24 cellular contexts compared by ENCODE assay signal in genomic region chr7:4785371-4785770, GRCh38. TPM values are rescaled to one million over a fixed set of nuclear protein-coding genes. Genes with fewer than 3 reads are reported as not detected.
DNase-seq lines count a peak whose midpoint lies in the region; ATAC-seq, FAIRE-seq and TF ChIP-seq lines count a peak whose summit lies in the region.
"Had no signal": no experiment of that assay in that cellular context is flagged by ENCODE, and none has a peak within 500 bp of the region (broad histone marks: within the 10 kb centered on the region; RNA-seq: fewer than 3 reads in every experiment).

No MANE protein-coding gene starts in this region.

- CTCF ChIA-PET in K562 (lab: Yijun Ruan, JAX; ENCODE audit: low intra/inter-chr PET ratio) = no interaction called here

- in situ Hi-C loops in K562 (cut with MboI) = no loop called here

- H3K36me3 ChIP-seq in cardiac muscle cell (peaks cover 12% of the 10 kb centered on the region), K562 (ENCODE audit: control insufficient read depth, insufficient read depth, low read length) (peaks cover 62% of the 10 kb centered on the region; the same call in 1 of the 3 replicates), spleen (peaks cover 7 to 100% (median 97%) of the 10 kb centered on the region in 6 donors)

- 94% methylated on average over 7 of the region's 20 CpGs for WGBS in K562 (ENCODE audit: insufficient coverage, low coverage, missing lambda C conversion rate)
- 91 to 94% (median 93%) methylated on average over 15 to 20 of the region's 20 CpGs for WGBS in spleen, 5 donors

- no peak for TF ChIP-seq POLR2A in K562 (conservative IDR thresholded peaks at IDR 0.05)
- no peak for TF ChIP-seq POLR2A in spleen (IDR thresholded peaks at IDR 0.05)

- no peak for DNase-seq in cardiac muscle cell (ENCODE audit: low read depth in 1 of 2, low spot score in 1 of 2)
- DNase-seq in left cardiac atrium = no peak
- DNase-seq in K562 (ENCODE audit: extremely low read depth in 1 of 4, low spot score in 3 of 4) = no peak
- DNase-seq in spleen = peak; percentile 68
- DNase-seq in T-helper 1 cell = no peak
- DNase-seq: AML-193; CD4-positive, alpha-beta memory T cell; CD4-positive, CD25-positive, alpha-beta regulatory T cell; CD8-positive, alpha-beta memory T cell; COR-L47; DMS 273 treated with DMSO at 0.1 percent for 48 hours; DMS153; DMS53; DMS79; DND-41; EL; GDM1 had no signal

- POLR2A ChIA-PET in K562 (lab: Yijun Ruan, JAX) = interaction anchor here (0.7 kb wide), 1 partner anchor 13 kb away, joined by 4 read pairs; no protein-coding TSS in a partner anchor

- no peak for ATAC-seq in left cardiac atrium
- ATAC-seq in K562 = no peak
- ATAC-seq: A549, GM12878 had no signal

- no TSS peak for BruUV-seq in K562 (replicated peaks; lab: Mats Ljungman, UMichigan)

- H3K9me1 ChIP-seq in K562 (ENCODE audit: control insufficient read depth, insufficient read depth, low read length) = no peaks in the 10 kb centered on the region

- no peak for TF ChIP-seq RAD21 in K562 (CRISPR knock-in tag; conservative IDR thresholded peaks at IDR 0.05 in 1 of 2, IDR thresholded peaks at IDR 0.05 in 1 of 2)

- H3K4me3 ChIP-seq in cardiac muscle cell = no peak overlapping the region
- H3K4me3 ChIP-seq in K562 = no peak overlapping the region
- H3K4me3 ChIP-seq in spleen = no peak overlapping the region
- H3K4me3 ChIP-seq: A549; BLaER1 treated with 17β-estradiol and CSF1 and Interleukin-3, amounts not matched to agents 10 nM and 100 nM; GM12878 had no signal

- H3K4me2 ChIP-seq in K562 (ENCODE audit: insufficient read depth, low read length) = no peak overlapping the region
- H3K4me2 ChIP-seq: A549 had no signal

- no peak for FAIRE-seq in K562 (lab: Jason Lieb, UNC)
- FAIRE-seq: A549, GM12878, GM12892, GM18507 had no signal

- no peak overlapping the region for H3K9ac ChIP-seq in K562 (ENCODE audit: insufficient read depth in 1 of 2, low read depth in 2 of 2, low read length in 2 of 2)

- TF ChIP-seq EP300 in K562 (IDR thresholded peaks at IDR 0.05; ENCODE audit: low read length) = no peak

- H4K20me1 ChIP-seq in K562 (replicated peaks; ENCODE audit: control insufficient read depth, insufficient read depth, low read length) = no peaks in the 10 kb centered on the region

- H2AFZ ChIP-seq in K562 (ENCODE audit: low read depth, low read length) = no peak overlapping the region

- H3K4me1 ChIP-seq in cardiac muscle cell (ENCODE audit: low read depth) (peaks cover 9% of the 10 kb centered on the region), K562 (replicated peaks in 1 of 2; ENCODE audit: control insufficient read depth in 2 of 2, insufficient read depth in 2 of 2, low read length in 2 of 2) (peaks cover 0 to 23% of the 10 kb centered on the region in 2 experiments; a peak in 2 of 5 replicates), spleen (peaks cover 0 to under 1% (median 0%) of the 10 kb centered on the region in 6 donors)
- H3K4me1 ChIP-seq: A549 had no signal

- H3K27ac ChIP-seq in cardiac muscle cell = peak overlapping the region; percentile 88
- H3K27ac ChIP-seq in K562 (ENCODE audit: extremely low read depth, low read depth, low read length) = no peak overlapping the region
- no peak overlapping the region for H3K27ac ChIP-seq in spleen
- H3K27ac ChIP-seq: 22Rv1, A549, C4-2B had no signal

- H3K9me3 ChIP-seq in cardiac muscle cell (ENCODE audit: low read depth) (no peaks in the 10 kb centered on the region), K562 (replicated peaks; ENCODE audit: control insufficient read depth, insufficient read depth, low read depth, low read length) (no peaks in the 10 kb centered on the region), spleen (no peaks in the 10 kb centered on the region)
- H3K9me3 ChIP-seq: A549; BLaER1 treated with 17β-estradiol and CSF1 and Interleukin-3, amounts not matched to agents 10 nM and 100 nM had no signal

- TF ChIP-seq CTCF in cardiac muscle cell (IDR thresholded peaks at IDR 0.05; ENCODE audit: low read depth, low read length) (no peak), K562 (IDR thresholded peaks at IDR 0.05 in 2 of 3, conservative IDR thresholded peaks at IDR 0.05 in 1 of 3; ENCODE audit: insufficient read depth in 2 of 3, low read depth in 1 of 3, low read length in 3 of 3) (no peak), spleen (IDR thresholded peaks at IDR 0.05 in 8 of 11, conservative IDR thresholded peaks at IDR 0.05 in 3 of 11) (no peak)

- no peaks in the 10 kb centered on the region for H3K79me2 ChIP-seq in K562 (ENCODE audit: control insufficient read depth, insufficient read depth, low read length)

- intact Hi-C loops in left cardiac atrium (cut with DNase I) = no loop called here
- intact Hi-C loops in K562 (cut with micrococcal nuclease) = no loop called here
- intact Hi-C loops in spleen (cut with DNase I; ENCODE audit: low total_unique reads) = no loop called here

- no peaks in the 10 kb centered on the region for H3K27me3 ChIP-seq in cardiac muscle cell
- H3K27me3 ChIP-seq in K562 (ENCODE audit: control insufficient read depth in 2 of 2, insufficient read depth in 2 of 2, low read length in 2 of 2) = no peaks in the 10 kb centered on the region
- no peaks in the 10 kb centered on the region for H3K27me3 ChIP-seq in spleen (replicated peaks in 1 of 7)
- H3K27me3 ChIP-seq: BLaER1 treated with 17β-estradiol and CSF1 and Interleukin-3, amounts not matched to agents 10 nM and 100 nM had no signal

TF ChIP-seq in K562, 482 proteins besides CTCF, POLR2A, EP300 and RAD21:
- TF ChIP-seq RBFOX2 (IDR thresholded peaks at IDR 0.05; ENCODE audit: low read depth, low read length) (peak; percentile 15; the same call in 1 of the 2 replicates), MITF (IDR thresholded peaks at IDR 0.05) (no peak), POLR2G (IDR thresholded peaks at IDR 0.05; ENCODE audit: low read depth, low read length) (peak; percentile 51; the same call in 1 of the 2 replicates)

RNA-seq across cellular contexts. Expression of gene AP5Z1, which starts 9.9 kb away (rescaled TPM):
- total RNA-seq in cardiac muscle cell (21.1 and 22.1 TPM in 2 replicates), left cardiac atrium (10 to 100 TPM; 14.0 to 18.8 TPM), K562 (2014; rRNA removed) (19.8 and 23.1 TPM in 2 replicates), K562 (2014; rRNA removed; fragmentation: Illumina TruSeq; extraction: Trizol) (2.7 and 3.3 TPM in 2 replicates), K562 (2015; rRNA removed; fragmentation: Illumina TruSeq; extraction: Trizol) (11.1 and 12.6 TPM in 2 replicates), K562 (2021) (25.6 and 31.1 TPM in 2 replicates), spleen (10 to 100 TPM; 39.3 to 72.7 (median 62.8) TPM)
- polyA plus RNA-seq in cardiac muscle cell (22.6 and 23.9 TPM in 2 replicates), K562 (2011; rRNA removed) (6.4 and 13.9 TPM in 2 replicates), K562 (2014; fragmentation: Illumina TruSeq; extraction: Trizol) (4.1 and 9.6 TPM in 2 replicates), K562 (2014; fragmentation: Nextera tagmentation; extraction: Ambion mirVana) (under 1 TPM; 0.06 to 0.98 TPM), K562 (2014; rRNA removed) (22.1 and 26.3 TPM in 2 replicates), spleen (100 to 1,000 TPM in 2 of 3 donors, 10 to 100 TPM in 1; 62.9 to 156 (median 139) TPM)
- total RNA-seq in K562 (2011; cell fraction: chromatin; rRNA removed; ENCODE audit: low replicate concordance) = 41.6 and 134 TPM in 2 replicates
- total RNA-seq in K562 (2011; cell fraction: nucleolus; rRNA removed) = 104 and 127 TPM in 2 replicates
- 53.1 and 59.0 TPM in 2 replicates for total RNA-seq in K562 (2011; cell fraction: nucleoplasm; rRNA removed)
- 8.3 and 24.8 TPM in 2 replicates for polyA plus RNA-seq in K562 (2011; cell fraction: cytosol; rRNA removed)
- 60.3 and 105 TPM in 2 replicates for polyA plus RNA-seq in K562 (2011; cell fraction: nucleus; rRNA removed)
- polyA plus RNA-seq in K562 (2012) = 21.4 and 42.0 TPM in 2 replicates
- 2.1 and 3.0 TPM in 2 replicates for polyA minus RNA-seq in K562 (2011; rRNA and poly(A)+ RNA removed)
- 8.8 and 9.3 TPM in 2 replicates for polyA minus RNA-seq in K562 (2011; cell fraction: cytosol; rRNA and poly(A)+ RNA removed)
- 28.7 and 31.2 TPM in 2 replicates for polyA minus RNA-seq in K562 (2011; cell fraction: nucleus; rRNA and poly(A)+ RNA removed)
